18 cellular contexts compared by ENCODE assay signal in the genomic region with DNA sequence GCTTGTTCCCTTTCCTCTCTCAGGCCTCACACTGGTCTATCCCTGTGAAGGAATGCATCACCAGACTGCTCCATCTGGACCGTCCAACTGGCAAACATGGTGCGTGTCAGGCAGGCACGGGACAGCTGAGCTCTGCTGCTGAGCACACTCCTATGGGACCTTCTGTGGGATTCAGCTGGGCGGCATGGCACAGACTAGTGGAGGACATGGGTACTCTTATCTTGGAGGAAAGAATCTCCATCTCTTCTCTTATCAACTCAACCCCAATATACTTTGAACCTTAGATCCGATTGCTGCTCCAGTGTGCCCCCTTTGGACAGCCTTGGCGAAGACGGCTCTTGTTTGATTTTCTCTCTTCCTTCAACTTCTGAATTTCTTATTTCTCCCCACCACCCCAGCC.
DNase-seq lines count a peak whose midpoint lies in the region; ATAC-seq, FAIRE-seq and TF ChIP-seq lines count a peak whose summit lies in the region.
"Had no signal": no experiment of that assay in that cellular context is flagged by ENCODE, and none has a peak within 500 bp of the region (broad histone marks: within the 10 kb centered on the region; RNA-seq: fewer than 3 reads in every experiment).

No MANE protein-coding gene starts in this region.

- ATAC-seq in T-helper 17 cell (no peak), GM18517 (IDR thresholded peaks at IDR 0.05; ENCODE audit: unreplicated experiment) (no peak)
- ATAC-seq: effector memory CD8-positive, alpha-beta T cell had no signal

- no peak overlapping the region for H3K4me3 ChIP-seq in iPS DF 6.9 (ENCODE audit: low read length)
- H3K4me3 ChIP-seq: cardiac muscle cell, upper lobe of left lung had no signal

- H3K27ac ChIP-seq in iPS DF 6.9 (ENCODE audit: low read length), result no peak overlapping the region
- H3K27ac ChIP-seq: cardiac muscle cell, upper lobe of left lung had no signal

- H3K36me3 ChIP-seq in iPS DF 6.9 (ENCODE audit: control insufficient read depth, insufficient read depth, low read length), result no peaks in the 10 kb centered on the region
- H3K36me3 ChIP-seq: cardiac muscle cell, upper lobe of left lung had no signal

- H3K4me1 Mint-ChIP-seq in T-helper 17 cell, result no peaks in the 10 kb centered on the region
- H3K4me1 Mint-ChIP-seq: activated naive CD4-positive, alpha-beta T cell treated with anti-CD3 and anti-CD28 coated beads, Interleukin-2, amount 10 ng/mL, durations not matched to agents 7 days and 5 days; immature natural killer cell had no signal

- peaks cover 3% of the 10 kb centered on the region for H3K36me3 Mint-ChIP-seq in T-helper 17 cell (ENCODE audit: low read depth)
- H3K36me3 Mint-ChIP-seq: activated naive CD4-positive, alpha-beta T cell treated with anti-CD3 and anti-CD28 coated beads, Interleukin-2, amount 10 ng/mL, durations not matched to agents 7 days and 5 days; immature natural killer cell had no signal

- H3K27me3 Mint-ChIP-seq in T-helper 17 cell, result peaks cover 40% of the 10 kb centered on the region

- no CpG with 5 or more reads among the region's 7 CpGs for WGBS in iPS DF 6.9 (ENCODE audit: insufficient coverage, insufficient read length)

- in situ Hi-C loops in SK-MEL-5 (cut with HindIII; ENCODE audit: low pct_unique_long_range_greater_than_20kb, low sequenced_read_pairs), result no loop called here

- H3K27me3 ChIP-seq in iPS DF 6.9 (ENCODE audit: control insufficient read depth, insufficient read depth, low read length), result no peaks in the 10 kb centered on the region
- H3K27me3 ChIP-seq: cardiac muscle cell, upper lobe of left lung had no signal

- H3K4me1 ChIP-seq in iPS DF 6.9 (ENCODE audit: control insufficient read depth, insufficient read depth, low read length), result no peaks in the 10 kb centered on the region
- H3K4me1 ChIP-seq: upper lobe of left lung had no signal

- FAIRE-seq in GM12892 (lab: Jason Lieb, UNC), result no peak
- FAIRE-seq: H54 had no signal

- peak; percentile 30; the same call in 1 of the 3 replicates for TF ChIP-seq CTCF in GM12872 (IDR thresholded peaks at IDR 0.05; ENCODE audit: insufficient read depth, low read depth, low read length)

- no peaks in the 10 kb centered on the region for H3K9me3 ChIP-seq in iPS DF 6.9 (ENCODE audit: control insufficient read depth, insufficient read depth, low read length)
- no peaks in the 10 kb centered on the region for H3K9me3 ChIP-seq in T-helper 17 cell (ENCODE audit: control insufficient read depth, low read length, poor library complexity, severe bottlenecking)
- H3K9me3 ChIP-seq: upper lobe of left lung had no signal

- no peak overlapping the region for H3K27ac Mint-ChIP-seq in T-helper 17 cell
- H3K27ac Mint-ChIP-seq: activated naive CD4-positive, alpha-beta T cell treated with anti-CD3 and anti-CD28 coated beads, Interleukin-2, amount 10 ng/mL, durations not matched to agents 7 days and 5 days; effector memory CD8-positive, alpha-beta T cell; immature natural killer cell had no signal

- peak; percentile 11 for DNase-seq in 8988T
- DNase-seq in SK-MEL-5 (ENCODE audit: low read depth, low spot score), result peak; percentile 37
- DNase-seq in iPS DF 6.9 (ENCODE audit: low read depth, low spot score), result peak; percentile 5
- DNase-seq in T-helper 17 cell, result no peak
- DNase-seq in GM12892 (ENCODE audit: insufficient read length), result no peak
- no peak for DNase-seq in mucosa of gallbladder (ENCODE audit: low spot score)
- DNase-seq: activated naive CD4-positive, alpha-beta T cell treated with anti-CD3 and anti-CD28 coated beads, Interleukin-2, amount 10 ng/mL, durations not matched to agents 7 days and 5 days; AML-193; effector memory CD8-positive, alpha-beta T cell; foreskin melanocyte; immature natural killer cell; mammary epithelial cell; NCI-H1105 treated with DMSO at 0.1 percent for 48 hours; upper lobe of left lung had no signal

- no peak for TF ChIP-seq POLR2A in GM12892 (IDR thresholded peaks at IDR 0.05; ENCODE audit: low read depth, low read length)

- H3K4me3 Mint-ChIP-seq in T-helper 17 cell, result no peak overlapping the region
- H3K4me3 Mint-ChIP-seq: activated naive CD4-positive, alpha-beta T cell treated with anti-CD3 and anti-CD28 coated beads, Interleukin-2, amount 10 ng/mL, durations not matched to agents 7 days and 5 days; effector memory CD8-positive, alpha-beta T cell; immature natural killer cell had no signal

Comparison
In these comparisons a context has a peak if more than half of its experiments do, and no peak if none do; other contexts are left out.
1. DNase-seq: peak in 8988T (single experiment), SK-MEL-5 (single experiment) and iPS DF 6.9 (single experiment); none in T-helper 17 cell (0 of 3), GM12892 (single experiment) and mucosa of gallbladder (single experiment).